ENCODE assay signal across 8 cellular contexts in the genomic region with DNA sequence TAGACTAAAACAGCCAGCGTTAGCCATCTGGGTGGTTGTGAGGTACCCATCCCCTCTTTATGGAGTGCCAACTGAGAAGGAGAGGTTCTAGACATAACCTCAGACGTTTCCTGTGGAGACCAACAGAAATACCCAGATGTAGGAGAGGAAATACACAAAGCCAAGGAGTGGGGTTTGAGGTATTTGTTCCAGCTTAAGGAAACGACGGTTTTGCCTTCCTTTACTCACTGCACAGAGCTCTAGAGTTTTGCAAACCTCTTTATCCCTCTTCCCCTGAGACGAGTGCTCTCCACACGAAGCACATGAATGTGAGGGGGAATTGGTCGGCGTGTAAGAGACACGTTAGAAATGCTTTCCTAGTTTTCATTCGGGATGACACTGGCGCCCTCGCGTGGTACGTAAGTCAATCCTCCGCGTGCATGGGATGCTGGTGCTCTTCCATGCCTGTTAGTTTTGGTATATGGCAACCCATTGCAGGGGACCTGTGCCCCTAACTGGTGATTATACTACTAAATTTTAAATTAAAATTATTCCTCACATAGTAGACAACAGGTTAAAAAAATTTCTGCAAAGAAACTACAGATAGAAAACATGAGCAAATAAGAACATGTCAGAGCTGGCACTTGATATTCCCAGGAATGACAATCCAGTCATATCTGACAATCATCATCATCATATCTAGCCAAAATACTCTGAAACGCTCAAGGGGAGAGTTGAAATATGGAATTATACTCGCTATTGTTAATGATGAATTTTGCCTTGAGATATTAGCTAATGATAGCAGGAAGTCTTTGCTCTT.
DNase-seq lines count a peak whose midpoint lies in the region; ATAC-seq and TF ChIP-seq lines count a peak whose summit lies in the region.

No MANE protein-coding gene starts in this region.

- intact Hi-C loops in dorsolateral prefrontal cortex (cut with DNase I): loop anchor here in 1 of 2 donors (2.0 kb wide), 1 partner anchor 122 kb away; a partner anchor contains a TSS

- no peaks in the 10 kb centered on the region for H3K27me3 Mint-ChIP-seq in WTC11 (ENCODE audit: low read depth)

- DNase-seq in AG20443 (ENCODE audit: low spot score) (peak; percentile 78), WTC11 (ENCODE audit: low spot score) (peak; percentile 58), dorsolateral prefrontal cortex (peak; percentile 56 to 79 (median 70)), lung microvascular endothelial cell (ENCODE audit: low read depth in 2 of 2) (peak; percentile 80 to 82), GF-D8 (lab: John Stamatoyannopoulos, UW) (no peak)
- DNase-seq in stimulated activated CD8-positive, alpha-beta memory T cell treated with anti-CD3 and anti-CD28 coated beads, Interleukin-7, amount 100 ng/mL, for 24 hours (ENCODE audit: low read depth): peak; percentile 2

- POLR2A ChIA-PET in WTC11 (lab: Charles Lee): no interaction called here

- H3K27me3 ChIP-seq in dorsolateral prefrontal cortex: no peaks in the 10 kb centered on the region

- CTCF ChIA-PET in WTC11 (lab: Charles Lee): interaction anchor here (0.6 to 2.4 kb wide), 18 partner anchors 10 to 377 kb away, joined by 3 to 25 read pairs (median 3); a partner anchor contains a TSS

- H3K27ac ChIP-seq in dorsolateral prefrontal cortex: peak overlapping the region in 43 of 59 donors; percentile 4 to 74 (median 36)

- no peak for TF ChIP-seq EP300 in Ishikawa (IDR thresholded peaks at IDR 0.05; ENCODE audit: borderline replicate concordance)

- H3K4me1 Mint-ChIP-seq in WTC11: peaks cover 16% of the 10 kb centered on the region

- TF ChIP-seq RAD21 in Ishikawa (IDR thresholded peaks at IDR 0.05; ENCODE audit: low read depth): peak; percentile 70

- TF ChIP-seq CTCF in WTC11 (IDR thresholded peaks at IDR 0.05): peak; percentile 41; the same call in 1 of the 2 replicates
- TF ChIP-seq CTCF in dorsolateral prefrontal cortex (IDR thresholded peaks at IDR 0.05 in 54 of 56, conservative IDR thresholded peaks at IDR 0.05 in 2 of 56; ENCODE audit: low read depth in 1 of 56, partially characterized antibody in 56 of 56): peak; percentile 29 to 83 (median 70)

- no peak overlapping the region for H3K27ac Mint-ChIP-seq in WTC11

- no peaks in the 10 kb centered on the region for H3K36me3 Mint-ChIP-seq in WTC11

- ATAC-seq in GM18868 (IDR thresholded peaks at IDR 0.05; ENCODE audit: unreplicated experiment) (peak; percentile 27), WTC11 (peak; percentile 86)

- peak overlapping the region in 23 of 59 donors; percentile 4 to 45 (median 21) for H3K4me3 ChIP-seq in dorsolateral prefrontal cortex

- H3K4me3 Mint-ChIP-seq in WTC11: no peak overlapping the region

- H3K9me3 Mint-ChIP-seq in WTC11: no peaks in the 10 kb centered on the region

TF ChIP-seq in Ishikawa, 13 proteins besides CTCF, POLR2A, EP300 and RAD21:
- TF ChIP-seq, protein P1, sequence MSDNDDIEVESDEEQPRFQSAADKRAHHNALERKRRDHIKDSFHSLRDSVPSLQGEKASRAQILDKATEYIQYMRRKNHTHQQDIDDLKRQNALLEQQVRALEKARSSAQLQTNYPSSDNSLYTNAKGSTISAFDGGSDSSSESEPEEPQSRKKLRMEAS (IDR thresholded peaks at IDR 0.05): peak; percentile 24; the same call in 1 of the 2 replicates
- TF ChIP-seq YY1 (IDR thresholded peaks at IDR 0.05; ENCODE audit: low read depth) (no peak), ZBTB7A (IDR thresholded peaks at IDR 0.05; ENCODE audit: low read depth) (no peak), CREB1 (IDR thresholded peaks at IDR 0.05; ENCODE audit: low read depth) (no peak), FOXM1 (IDR thresholded peaks at IDR 0.05; ENCODE audit: borderline replicate concordance, low read depth) (no peak)

TF ChIP-seq in WTC11, 78 proteins besides CTCF, POLR2A, EP300 and RAD21:
- TF ChIP-seq ZNF396 (CRISPR knock-in tag; IDR thresholded peaks at IDR 0.05; ENCODE audit: borderline replicate concordance) (no peak), ELF4 (CRISPR knock-in tag; IDR thresholded peaks at IDR 0.05; ENCODE audit: low read depth) (no peak)
- TF ChIP-seq, protein P2, sequence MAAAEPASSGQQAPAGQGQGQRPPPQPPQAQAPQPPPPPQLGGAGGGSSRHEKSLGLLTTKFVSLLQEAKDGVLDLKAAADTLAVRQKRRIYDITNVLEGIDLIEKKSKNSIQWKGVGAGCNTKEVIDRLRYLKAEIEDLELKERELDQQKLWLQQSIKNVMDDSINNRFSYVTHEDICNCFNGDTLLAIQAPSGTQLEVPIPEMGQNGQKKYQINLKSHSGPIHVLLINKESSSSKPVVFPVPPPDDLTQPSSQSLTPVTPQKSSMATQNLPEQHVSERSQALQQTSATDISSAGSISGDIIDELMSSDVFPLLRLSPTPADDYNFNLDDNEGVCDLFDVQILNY (CRISPR knock-in tag; IDR thresholded peaks at IDR 0.05): no peak
